ENCODE assay signal across 1 cellular context in genomic region chr3:34005886-34006285, GRCh38.
TF ChIP-seq lines count a peak whose summit lies in the region.

No MANE protein-coding gene starts in this region.

TF ChIP-seq in IMR-90, 13 proteins besides CTCF, POLR2A, EP300 and RAD21:
- TF ChIP-seq BHLHE40 (IDR thresholded peaks at IDR 0.05; ENCODE audit: low read depth, low read length) = no peak
- TF ChIP-seq RFX5 (IDR thresholded peaks at IDR 0.05; ENCODE audit: low read depth, low read length) = no peak
